25 cellular contexts compared by ENCODE assay signal in genomic region chr3:122687298-122687697, GRCh38. TPM values are rescaled to one million over a fixed set of nuclear protein-coding genes. Genes with fewer than 3 reads are reported as not detected.
DNase-seq lines count a peak whose midpoint lies in the region; ATAC-seq and TF ChIP-seq lines count a peak whose summit lies in the region.
"Had no signal": no experiment of that assay in that cellular context is flagged by ENCODE, and none has a peak within 500 bp of the region (broad histone marks: within the 10 kb centered on the region; RNA-seq: fewer than 3 reads in every experiment).

No MANE protein-coding gene starts in this region.

- H3K4me3 ChIP-seq in CD8-positive, alpha-beta T cell (ENCODE audit: low read depth, low read length) = no peak overlapping the region
- H3K4me3 ChIP-seq in neutrophil (ENCODE audit: low read depth in 1 of 2, low read length in 1 of 2) = no peak overlapping the region
- H3K4me3 ChIP-seq: coronary artery had no signal

- POLR2A ChIA-PET in CD8-positive, alpha-beta T cell (lab: Charles Lee) = interaction anchor here (0.7 to 0.9 kb wide), 2 partner anchors 123 to 146 kb away, joined by 3 read pairs; partner anchors contain the start of gene DTX3L

- intact Hi-C loops in CD8-positive, alpha-beta T cell (cut with DNase I, micrococcal nuclease) = loop anchor here (10.0 kb wide), 2 partner anchors 942 to 1032 kb away; partner anchors contain the start of gene GOLGB1 (in 1 of the 2)
- intact Hi-C loops in activated T-helper 1 cell treated with anti-CD3 and anti-CD28 coated beads, Interleukin-12 subunit alpha, Interleukin-12 subunit beta, Interleukin-2, Interleukin-4 antibody, amounts not matched to agents 30 ng/mL and 10 ng/mL and 1 ng/mL, durations not matched to agents 14 hours and 24 hours and 36 hours (cut with micrococcal nuclease) = no loop called here

- in situ Hi-C loops in ACHN (cut with HindIII; ENCODE audit: low pct_ligation_motif_present, low pct_unique_long_range_greater_than_20kb, low sequenced_read_pairs) = no loop called here

- ATAC-seq in activated T-cell treated with anti-CD3 and anti-CD28 coated beads, Interleukin-2, amount 50 U/mL, for 4 hours = no peak
- no peak for ATAC-seq in CD8-positive, alpha-beta T cell
- ATAC-seq in GM21576 (IDR thresholded peaks at IDR 0.05; ENCODE audit: unreplicated experiment) = no peak
- ATAC-seq: SK-N-SH treated with all-trans-retinoic acid at 6 μM for 48 hours had no signal

- no peak for DNase-seq in activated T-cell treated with anti-CD3 and anti-CD28 coated beads, Interleukin-2, amount 50 U/mL, for 24 hours
- no peak for DNase-seq in activated T-cell treated with anti-CD3 and anti-CD28 coated beads, Interleukin-2, amount 50 U/mL, for 4 hours
- no peak for DNase-seq in CD8-positive, alpha-beta T cell
- no peak for DNase-seq in activated T-helper 1 cell treated with anti-CD3 and anti-CD28 coated beads, Interleukin-12 subunit alpha, Interleukin-12 subunit beta, Interleukin-2, Interleukin-4 antibody, amounts not matched to agents 30 ng/mL and 10 ng/mL and 1 ng/mL, durations not matched to agents 14 hours and 24 hours and 36 hours (ENCODE audit: low spot score)
- DNase-seq in ACHN (no peak), HT-29 (ENCODE audit: low spot score) (no peak)
- DNase-seq: brain microvascular endothelial cell; C1 segment of cervical spinal cord; DMS153; GF-D8; KBM-7; kidney glomerular epithelial cell; NCI-H1048; NCI-H1930; NCI-H226; NCI-H774; stimulated activated CD8-positive, alpha-beta memory T cell treated with anti-CD3 and anti-CD28 coated beads, Interleukin-4, amount 100 ng/mL, for 48 hours had no signal

- peaks cover 20% of the 10 kb centered on the region for H3K36me3 Mint-ChIP-seq in activated T-cell treated with anti-CD3 and anti-CD28 coated beads, Interleukin-2, amount 50 U/mL, for 24 hours (ENCODE audit: low read depth)
- H3K36me3 Mint-ChIP-seq in activated T-cell treated with anti-CD3 and anti-CD28 coated beads, Interleukin-2, amount 50 U/mL, for 4 hours (ENCODE audit: insufficient read depth) = peaks cover 32% of the 10 kb centered on the region
- H3K36me3 Mint-ChIP-seq in CD8-positive, alpha-beta T cell = peaks cover 17% of the 10 kb centered on the region
- peaks cover 46% of the 10 kb centered on the region for H3K36me3 Mint-ChIP-seq in activated T-helper 1 cell treated with anti-CD3 and anti-CD28 coated beads, Interleukin-12 subunit alpha, Interleukin-12 subunit beta, Interleukin-2, Interleukin-4 antibody, amounts not matched to agents 30 ng/mL and 10 ng/mL and 1 ng/mL, durations not matched to agents 14 hours and 24 hours and 36 hours (ENCODE audit: low read depth)

- peaks cover 18% of the 10 kb centered on the region for H3K4me1 ChIP-seq in CD8-positive, alpha-beta T cell (ENCODE audit: insufficient read depth, low read length)
- no peaks in the 10 kb centered on the region for H3K4me1 ChIP-seq in neutrophil (ENCODE audit: control insufficient read depth in 1 of 2, insufficient read depth in 1 of 2, low read depth in 1 of 2, low read length in 1 of 2)

- TF ChIP-seq CTCF in CD8-positive, alpha-beta T cell (IDR thresholded peaks at IDR 0.05) = no peak
- TF ChIP-seq CTCF in neutrophil (IDR thresholded peaks at IDR 0.05) = no peak

- peaks cover 18% of the 10 kb centered on the region for H3K36me3 ChIP-seq in CD8-positive, alpha-beta T cell (ENCODE audit: insufficient read depth, low read length)
- H3K36me3 ChIP-seq in neutrophil = peaks cover 31% of the 10 kb centered on the region

- no peak overlapping the region for H3K27ac ChIP-seq in CD8-positive, alpha-beta T cell (ENCODE audit: low read depth, low read length)
- peak overlapping the region; percentile 12 for H3K27ac ChIP-seq in neutrophil
- H3K27ac ChIP-seq: brain microvascular endothelial cell, coronary artery, RWPE1, VCaP had no signal

- H3K4me3 Mint-ChIP-seq in activated T-cell treated with anti-CD3 and anti-CD28 coated beads, Interleukin-2, amount 50 U/mL, for 24 hours = no peak overlapping the region
- H3K4me3 Mint-ChIP-seq in activated T-cell treated with anti-CD3 and anti-CD28 coated beads, Interleukin-2, amount 50 U/mL, for 4 hours = no peak overlapping the region
- H3K4me3 Mint-ChIP-seq in CD8-positive, alpha-beta T cell = no peak overlapping the region
- no peak overlapping the region for H3K4me3 Mint-ChIP-seq in activated T-helper 1 cell treated with anti-CD3 and anti-CD28 coated beads, Interleukin-12 subunit alpha, Interleukin-12 subunit beta, Interleukin-2, Interleukin-4 antibody, amounts not matched to agents 30 ng/mL and 10 ng/mL and 1 ng/mL, durations not matched to agents 14 hours and 24 hours and 36 hours
- H3K4me3 Mint-ChIP-seq: memory B cell; T-helper 2 cell treated with Interferon-gamma antibody and Interleukin-4, amounts not matched to agents 5 μg/mL and 100 μg/mL, for 36 hours had no signal

- no peaks in the 10 kb centered on the region for H3K27me3 ChIP-seq in CD8-positive, alpha-beta T cell (ENCODE audit: insufficient read depth, low read length)
- no peaks in the 10 kb centered on the region for H3K27me3 ChIP-seq in neutrophil
- H3K27me3 ChIP-seq: brain microvascular endothelial cell had no signal

- H3K9me3 Mint-ChIP-seq in activated T-cell treated with anti-CD3 and anti-CD28 coated beads, Interleukin-2, amount 50 U/mL, for 24 hours = no peaks in the 10 kb centered on the region
- H3K9me3 Mint-ChIP-seq in activated T-cell treated with anti-CD3 and anti-CD28 coated beads, Interleukin-2, amount 50 U/mL, for 4 hours = no peaks in the 10 kb centered on the region
- H3K9me3 Mint-ChIP-seq in CD8-positive, alpha-beta T cell = no peaks in the 10 kb centered on the region
- H3K9me3 Mint-ChIP-seq in activated T-helper 1 cell treated with anti-CD3 and anti-CD28 coated beads, Interleukin-12 subunit alpha, Interleukin-12 subunit beta, Interleukin-2, Interleukin-4 antibody, amounts not matched to agents 30 ng/mL and 10 ng/mL and 1 ng/mL, durations not matched to agents 14 hours and 24 hours and 36 hours = no peaks in the 10 kb centered on the region
- H3K9me3 Mint-ChIP-seq: memory B cell; T-helper 2 cell treated with Interferon-gamma antibody and Interleukin-4, amounts not matched to agents 5 μg/mL and 100 μg/mL, for 36 hours had no signal

- no peaks in the 10 kb centered on the region for H3K27me3 Mint-ChIP-seq in activated T-cell treated with anti-CD3 and anti-CD28 coated beads, Interleukin-2, amount 50 U/mL, for 24 hours
- H3K27me3 Mint-ChIP-seq in activated T-cell treated with anti-CD3 and anti-CD28 coated beads, Interleukin-2, amount 50 U/mL, for 4 hours (ENCODE audit: low read depth) = no peaks in the 10 kb centered on the region
- H3K27me3 Mint-ChIP-seq in CD8-positive, alpha-beta T cell (ENCODE audit: low read depth) = no peaks in the 10 kb centered on the region
- no peaks in the 10 kb centered on the region for H3K27me3 Mint-ChIP-seq in activated T-helper 1 cell treated with anti-CD3 and anti-CD28 coated beads, Interleukin-12 subunit alpha, Interleukin-12 subunit beta, Interleukin-2, Interleukin-4 antibody, amounts not matched to agents 30 ng/mL and 10 ng/mL and 1 ng/mL, durations not matched to agents 14 hours and 24 hours and 36 hours (ENCODE audit: insufficient read depth)
- H3K27me3 Mint-ChIP-seq: memory B cell had no signal

- CTCF ChIA-PET in CD8-positive, alpha-beta T cell (lab: Charles Lee) = interaction anchor here (0.6 to 1.4 kb wide), 2 partner anchors 8 to 26 kb away, joined by 3 to 5 read pairs; no protein-coding TSS in a partner anchor

- peaks cover 30% of the 10 kb centered on the region for H3K4me1 Mint-ChIP-seq in activated T-cell treated with anti-CD3 and anti-CD28 coated beads, Interleukin-2, amount 50 U/mL, for 24 hours (ENCODE audit: low read depth)
- H3K4me1 Mint-ChIP-seq in activated T-cell treated with anti-CD3 and anti-CD28 coated beads, Interleukin-2, amount 50 U/mL, for 4 hours (ENCODE audit: low read depth) = peaks cover 44% of the 10 kb centered on the region
- H3K4me1 Mint-ChIP-seq in CD8-positive, alpha-beta T cell (ENCODE audit: low read depth) = peaks cover 30% of the 10 kb centered on the region
- peaks cover 64% of the 10 kb centered on the region for H3K4me1 Mint-ChIP-seq in activated T-helper 1 cell treated with anti-CD3 and anti-CD28 coated beads, Interleukin-12 subunit alpha, Interleukin-12 subunit beta, Interleukin-2, Interleukin-4 antibody, amounts not matched to agents 30 ng/mL and 10 ng/mL and 1 ng/mL, durations not matched to agents 14 hours and 24 hours and 36 hours (ENCODE audit: low read depth)

- peak overlapping the region; percentile 38 for H3K27ac Mint-ChIP-seq in activated T-cell treated with anti-CD3 and anti-CD28 coated beads, Interleukin-2, amount 50 U/mL, for 24 hours
- H3K27ac Mint-ChIP-seq in CD8-positive, alpha-beta T cell = peak overlapping the region; percentile 41
- H3K27ac Mint-ChIP-seq in activated T-helper 1 cell treated with anti-CD3 and anti-CD28 coated beads, Interleukin-12 subunit alpha, Interleukin-12 subunit beta, Interleukin-2, Interleukin-4 antibody, amounts not matched to agents 30 ng/mL and 10 ng/mL and 1 ng/mL, durations not matched to agents 14 hours and 24 hours and 36 hours = peak overlapping the region; percentile 62
- H3K27ac Mint-ChIP-seq: memory B cell; T-helper 2 cell treated with Interferon-gamma antibody and Interleukin-4, amounts not matched to agents 5 μg/mL and 100 μg/mL, for 36 hours had no signal

- H3K9me3 ChIP-seq in CD8-positive, alpha-beta T cell (ENCODE audit: low read length) = no peaks in the 10 kb centered on the region
- H3K9me3 ChIP-seq in neutrophil = no peaks in the 10 kb centered on the region

RNA-seq across cellular contexts. Expression of gene PARP14, which starts 6.7 kb away (rescaled TPM):
- 10 to 100 TPM; 22.8 to 48.9 (median 23.5) TPM for total RNA-seq in activated T-cell treated with anti-CD3 and anti-CD28 coated beads, Interleukin-2, amount 50 U/mL, for 4 hours
- 10 to 100 TPM; 39.8 to 42.3 TPM for total RNA-seq in CD8-positive, alpha-beta T cell
- 66.7 and 68.6 TPM in 2 replicates for total RNA-seq in activated T-helper 1 cell treated with anti-CD3 and anti-CD28 coated beads, Interleukin-12 subunit alpha, Interleukin-12 subunit beta, Interleukin-2, Interleukin-4 antibody, amounts not matched to agents 30 ng/mL and 10 ng/mL and 1 ng/mL, durations not matched to agents 14 hours and 24 hours and 36 hours
- 42.4 and 50.7 TPM in 2 replicates for total RNA-seq in HT-29 (2014; rRNA removed; shearing (Covaris generic))
